In the genomic region with DNA sequence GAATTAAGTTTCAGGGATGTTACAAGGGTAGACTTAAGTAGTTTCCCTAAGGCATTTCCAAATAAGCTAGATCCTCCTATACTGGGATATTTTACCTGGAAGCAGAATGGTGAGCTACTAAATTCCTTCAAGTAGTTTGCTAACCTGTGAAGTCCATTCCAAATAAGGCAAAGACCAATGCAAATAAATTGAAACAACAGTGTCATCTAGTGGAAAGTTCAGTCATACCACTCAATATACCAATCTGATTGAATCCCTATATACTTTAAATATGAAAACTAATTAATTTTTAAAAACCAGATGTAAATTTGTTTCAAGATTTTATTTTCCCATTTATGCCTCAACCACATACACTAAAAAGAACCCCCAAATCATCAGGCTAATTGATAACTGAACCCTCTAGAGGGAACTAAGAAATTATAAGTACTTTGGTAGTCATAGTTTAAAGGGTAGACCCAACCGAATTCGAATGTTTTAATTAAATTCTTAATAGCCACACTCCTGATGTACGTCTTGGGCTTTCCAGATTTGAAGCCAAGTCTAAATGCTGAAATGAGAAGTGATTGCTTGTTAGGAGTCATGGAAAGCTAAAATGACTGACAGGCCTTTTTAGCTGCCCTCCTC, we compare ENCODE assay signal across 10 cellular contexts.
DNase-seq lines count a peak whose midpoint lies in the region; ATAC-seq and TF ChIP-seq lines count a peak whose summit lies in the region.
"Had no signal": no experiment of that assay in that cellular context is flagged by ENCODE, and none has a peak within 500 bp of the region (broad histone marks: within the 10 kb centered on the region; RNA-seq: fewer than 3 reads in every experiment).

No MANE protein-coding gene starts in this region.

- H3K36me3 ChIP-seq in CD8-positive, alpha-beta T cell (ENCODE audit: insufficient read depth, low read length), result no peaks in the 10 kb centered on the region
- H3K36me3 ChIP-seq in right lobe of liver, result no peaks in the 10 kb centered on the region
- H3K36me3 ChIP-seq: SJCRH30 had no signal

- H3K27ac ChIP-seq in CD8-positive, alpha-beta T cell (ENCODE audit: low read depth, low read length), result no peak overlapping the region
- H3K27ac ChIP-seq in right lobe of liver, result no peak overlapping the region
- H3K27ac ChIP-seq: SJCRH30 had no signal

- intact Hi-C loops in CD8-positive, alpha-beta T cell (cut with DNase I, micrococcal nuclease), result no loop called here
- intact Hi-C loops in right lobe of liver (cut with DNase I), result no loop called here

- no peaks in the 10 kb centered on the region for H3K4me1 Mint-ChIP-seq in CD8-positive, alpha-beta T cell (ENCODE audit: low read depth)
- H3K4me1 Mint-ChIP-seq in brain (peaks cover 16% of the 10 kb centered on the region), immature natural killer cell (no peaks in the 10 kb centered on the region)
- H3K4me1 Mint-ChIP-seq: naive thymus-derived CD8-positive, alpha-beta T cell had no signal

- no peak for TF ChIP-seq POLR2A in right lobe of liver (IDR thresholded peaks at IDR 0.05)

- TF ChIP-seq CTCF in CD8-positive, alpha-beta T cell (IDR thresholded peaks at IDR 0.05), result peak; percentile 65
- peak; percentile 70 to 86 for TF ChIP-seq CTCF in brain (conservative IDR thresholded peaks at IDR 0.05)
- peak; percentile 36 to 67 (median 61) for TF ChIP-seq CTCF in right lobe of liver (IDR thresholded peaks at IDR 0.05)

- H3K4me3 ChIP-seq in CD8-positive, alpha-beta T cell (ENCODE audit: low read depth, low read length), result no peak overlapping the region
- H3K4me3 ChIP-seq in right lobe of liver, result no peak overlapping the region
- H3K4me3 ChIP-seq: SJCRH30 had no signal

- WGBS in right lobe of liver (ENCODE audit: insufficient coverage, low coverage, low lambda C conversion rate, missing lambda C conversion rate), result 58% methylated on average over 3 of the region's 3 CpGs

- H3K27ac Mint-ChIP-seq in CD8-positive, alpha-beta T cell, result no peak overlapping the region
- no peak overlapping the region for H3K27ac Mint-ChIP-seq in brain
- H3K27ac Mint-ChIP-seq in immature natural killer cell, result no peak overlapping the region
- H3K27ac Mint-ChIP-seq: naive thymus-derived CD8-positive, alpha-beta T cell had no signal

- H3K4me1 ChIP-seq in CD8-positive, alpha-beta T cell (ENCODE audit: insufficient read depth, low read length), result no peaks in the 10 kb centered on the region
- no peaks in the 10 kb centered on the region for H3K4me1 ChIP-seq in right lobe of liver
- H3K4me1 ChIP-seq: SJCRH30 had no signal

- peaks cover 1% of the 10 kb centered on the region for H3K27me3 Mint-ChIP-seq in CD8-positive, alpha-beta T cell (ENCODE audit: low read depth)
- H3K27me3 Mint-ChIP-seq in brain, result peaks cover 3% of the 10 kb centered on the region
- peaks cover 1 to 4% (median 3%) of the 10 kb centered on the region in 3 donors for H3K27me3 Mint-ChIP-seq in immature natural killer cell (ENCODE audit: low read depth in 3 of 3)

- H3K4me3 Mint-ChIP-seq in CD8-positive, alpha-beta T cell, result no peak overlapping the region
- no peak overlapping the region for H3K4me3 Mint-ChIP-seq in brain
- no peak overlapping the region for H3K4me3 Mint-ChIP-seq in immature natural killer cell
- H3K4me3 Mint-ChIP-seq: naive thymus-derived CD8-positive, alpha-beta T cell had no signal

- no peaks in the 10 kb centered on the region for H3K9me3 ChIP-seq in CD8-positive, alpha-beta T cell (ENCODE audit: low read length)
- H3K9me3 ChIP-seq in right lobe of liver, result no peaks in the 10 kb centered on the region
- H3K9me3 ChIP-seq: SJCRH30 had no signal

- ATAC-seq in CD8-positive, alpha-beta T cell, result no peak
- ATAC-seq in GM21786 (IDR thresholded peaks at IDR 0.05; ENCODE audit: unreplicated experiment) (peak; percentile 69), right lobe of liver (peak; percentile 38 to 79 (median 66))
- ATAC-seq: naive thymus-derived CD8-positive, alpha-beta T cell had no signal

- H3K27me3 ChIP-seq in CD8-positive, alpha-beta T cell (ENCODE audit: insufficient read depth, low read length), result no peaks in the 10 kb centered on the region
- no peaks in the 10 kb centered on the region for H3K27me3 ChIP-seq in right lobe of liver

- no peaks in the 10 kb centered on the region for H3K36me3 Mint-ChIP-seq in CD8-positive, alpha-beta T cell
- no peaks in the 10 kb centered on the region for H3K36me3 Mint-ChIP-seq in brain
- H3K36me3 Mint-ChIP-seq in immature natural killer cell, result no peaks in the 10 kb centered on the region
- H3K36me3 Mint-ChIP-seq: naive thymus-derived CD8-positive, alpha-beta T cell had no signal

- no peaks in the 10 kb centered on the region for H3K9me3 Mint-ChIP-seq in CD8-positive, alpha-beta T cell
- H3K9me3 Mint-ChIP-seq in brain (no peaks in the 10 kb centered on the region), immature natural killer cell (no peaks in the 10 kb centered on the region)
- H3K9me3 Mint-ChIP-seq: naive thymus-derived CD8-positive, alpha-beta T cell had no signal

- POLR2A ChIA-PET in CD8-positive, alpha-beta T cell (lab: Charles Lee), result no interaction called here

- CTCF ChIA-PET in CD8-positive, alpha-beta T cell (lab: Charles Lee), result no interaction called here

- no peak for DNase-seq in CD8-positive, alpha-beta T cell
- DNase-seq in NCI-H1694 (lab: John Stamatoyannopoulos, UW), result peak; percentile 69
- no peak for DNase-seq in right lobe of liver
- no peak for DNase-seq in stimulated activated CD4-positive, alpha-beta T cell treated with anti-CD3 and anti-CD28 coated beads, Interleukin-4, amount 100 ng/mL, for 24 hours
- DNase-seq in NCI-H524 treated with DMSO at 0.1 percent for 48 hours (lab: John Stamatoyannopoulos, UW), result no peak
- DNase-seq in immature natural killer cell, result no peak
